ENCODE assay signal across 8 cellular contexts in genomic region chr14:69610020-69610858, GRCh38. TPM values are rescaled to one million over a fixed set of nuclear protein-coding genes. Genes with fewer than 3 reads are reported as not detected.
DNase-seq lines count a peak whose midpoint lies in the region; ATAC-seq and TF ChIP-seq lines count a peak whose summit lies in the region.

No MANE protein-coding gene starts in this region.

- no peaks in the 10 kb centered on the region for H3K36me3 ChIP-seq in thoracic aorta

- H3K4me3 ChIP-seq in thoracic aorta: peak overlapping the region; percentile 90

- H3K36me3 Mint-ChIP-seq in activated CD4-positive, alpha-beta T cell treated with anti-CD3 and anti-CD28 coated beads, Interleukin-2, amount 10 ng/mL, durations not matched to agents 24 days and 14 days (ENCODE audit: low read depth): peaks cover 15% of the 10 kb centered on the region

- H3K9me3 Mint-ChIP-seq in activated CD4-positive, alpha-beta T cell treated with anti-CD3 and anti-CD28 coated beads, Interleukin-2, amount 10 ng/mL, durations not matched to agents 24 days and 14 days: no peaks in the 10 kb centered on the region

- ATAC-seq in left colon: peak; percentile 5
- no peak for ATAC-seq in thoracic aorta (ENCODE audit: insufficient number of reproducible peaks, low FRiP score, low read depth)
- ATAC-seq in HG02870 (IDR thresholded peaks at IDR 0.05; ENCODE audit: unreplicated experiment): no peak
- no peak for ATAC-seq in HG02623 (IDR thresholded peaks at IDR 0.05; ENCODE audit: unreplicated experiment)
- no peak for ATAC-seq in GM21529 (IDR thresholded peaks at IDR 0.05; ENCODE audit: unreplicated experiment)

- H3K27ac Mint-ChIP-seq in activated CD4-positive, alpha-beta T cell treated with anti-CD3 and anti-CD28 coated beads, Interleukin-2, amount 10 ng/mL, durations not matched to agents 24 days and 14 days: peak overlapping the region; percentile 87

- TF ChIP-seq CTCF in thoracic aorta (IDR thresholded peaks at IDR 0.05): no peak

- H3K4me1 ChIP-seq in thoracic aorta (ENCODE audit: control insufficient read depth in 1 of 2, low read depth in 2 of 2): peaks cover 29 to 37% of the 10 kb centered on the region in 2 donors

- H3K27me3 Mint-ChIP-seq in activated CD4-positive, alpha-beta T cell treated with anti-CD3 and anti-CD28 coated beads, Interleukin-2, amount 10 ng/mL, durations not matched to agents 24 days and 14 days: no peaks in the 10 kb centered on the region

- peak overlapping the region; percentile 95 for H3K4me3 Mint-ChIP-seq in activated CD4-positive, alpha-beta T cell treated with anti-CD3 and anti-CD28 coated beads, Interleukin-2, amount 10 ng/mL, durations not matched to agents 24 days and 14 days

- peak; percentile 70 for DNase-seq in activated CD4-positive, alpha-beta T cell treated with anti-CD3 and anti-CD28 coated beads, Interleukin-2, amount 10 ng/mL, durations not matched to agents 24 days and 14 days
- no peak for DNase-seq in activated CD4-positive, alpha-beta T cell treated with anti-CD3 and anti-CD28 coated beads, Interleukin-2, amount 50 U/mL, for 4 hours
- DNase-seq in left colon: peak in 1 of 2 donors; percentile 35
- DNase-seq in thoracic aorta (ENCODE audit: low spot score): no peak

- intact Hi-C loops in activated CD4-positive, alpha-beta T cell treated with anti-CD3 and anti-CD28 coated beads, Interleukin-2, amount 10 ng/mL, durations not matched to agents 24 days and 14 days (cut with micrococcal nuclease): loop anchor here (2.0 to 10.0 kb wide), 5 partner anchors 15 to 1398 kb away; partner anchors contain the start of genes ERH, SLC39A9 and ZFP36L1
- intact Hi-C loops in left colon (cut with DNase I, micrococcal nuclease): no loop called here

- no peaks in the 10 kb centered on the region for H3K9me3 ChIP-seq in thoracic aorta

- peaks cover 57% of the 10 kb centered on the region for H3K4me1 Mint-ChIP-seq in activated CD4-positive, alpha-beta T cell treated with anti-CD3 and anti-CD28 coated beads, Interleukin-2, amount 10 ng/mL, durations not matched to agents 24 days and 14 days

- H3K27ac ChIP-seq in angular gyrus (ENCODE audit: low read depth, low read length): peak overlapping the region; percentile 85
- peak overlapping the region; percentile 86 to 88 for H3K27ac ChIP-seq in thoracic aorta

- no peaks in the 10 kb centered on the region for H3K27me3 ChIP-seq in thoracic aorta (replicated peaks; ENCODE audit: insufficient read depth)

RNA-seq across cellular contexts. Expression of gene SUSD6, which starts 1.2 kb away (rescaled TPM):
- 73.4 and 78.9 TPM in 2 replicates for total RNA-seq in activated CD4-positive, alpha-beta T cell treated with anti-CD3 and anti-CD28 coated beads, Interleukin-2, amount 10 ng/mL, durations not matched to agents 24 days and 14 days
- 10 to 100 TPM; 73.8 to 98.9 TPM for total RNA-seq in left colon
- total RNA-seq in thoracic aorta: 10 to 100 TPM; 51.7 to 80.1 TPM

RNA-seq across cellular contexts. Expression of gene CCDC177, which starts 35.6 kb away (rescaled TPM):
- total RNA-seq in activated CD4-positive, alpha-beta T cell treated with anti-CD3 and anti-CD28 coated beads, Interleukin-2, amount 10 ng/mL, durations not matched to agents 24 days and 14 days: 0.05 TPM in 1 of 2 replicates, not detected in the other
- total RNA-seq in left colon: not detected
- not detected for total RNA-seq in thoracic aorta
